In the genomic region with DNA sequence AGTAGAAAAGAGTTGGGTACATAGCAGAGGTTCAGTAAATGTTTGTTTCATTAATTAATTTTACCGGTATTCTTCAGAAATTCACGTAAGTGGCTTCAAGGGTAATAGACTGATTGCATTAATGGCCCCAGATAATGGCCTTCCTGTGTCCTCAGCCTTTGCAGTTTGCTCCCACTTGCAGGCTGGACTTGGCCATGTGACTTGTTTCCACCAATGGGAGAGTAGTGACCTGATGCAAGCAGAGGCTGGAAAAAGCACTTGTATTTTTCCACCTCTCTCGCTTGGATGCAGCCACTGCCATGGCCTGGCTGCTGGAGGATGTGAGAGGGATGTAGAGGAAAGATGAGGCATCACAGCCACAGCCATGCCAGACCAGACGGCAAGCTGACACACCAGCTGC, we compare ENCODE assay signal across 15 cellular contexts.
A peak's percentile ranks its signal among the peaks of the same experiment; 100 is the strongest.
DNase-seq lines count a peak whose midpoint lies in the region; ATAC-seq and TF ChIP-seq lines count a peak whose summit lies in the region.
"Had no signal": no experiment of that assay in that cellular context is flagged by ENCODE, and none has a peak within 500 bp of the region (broad histone marks: within the 10 kb centered on the region; RNA-seq: fewer than 3 reads in every experiment).

No MANE protein-coding gene starts in this region.

- H3K27ac ChIP-seq in neural progenitor cell: no peak overlapping the region
- H3K27ac ChIP-seq in gastrocnemius medialis: no peak overlapping the region
- H3K27ac ChIP-seq: Peyer's patch had no signal

- H3K36me3 Mint-ChIP-seq in neural progenitor cell: no peaks in the 10 kb centered on the region

- no peaks in the 10 kb centered on the region for H3K36me3 ChIP-seq in neural progenitor cell
- H3K36me3 ChIP-seq in gastrocnemius medialis: no peaks in the 10 kb centered on the region
- H3K36me3 ChIP-seq: Peyer's patch had no signal

- no peak for TF ChIP-seq RAD21 in Ishikawa (IDR thresholded peaks at IDR 0.05; ENCODE audit: low read depth)

- peak; percentile 35 for DNase-seq in NCI-H2171 treated with DMSO at 0.1 percent for 48 hours (lab: John Stamatoyannopoulos, UW)
- DNase-seq in NCI-H2171 (lab: John Stamatoyannopoulos, UW): no peak
- peak; percentile 12 for DNase-seq in SK-N-DZ (ENCODE audit: low spot score)
- DNase-seq in neural progenitor cell (ENCODE audit: low spot score): no peak
- no peak for DNase-seq in gastrocnemius medialis
- DNase-seq in activated CD4-positive, alpha-beta T cell treated with anti-CD3 and anti-CD28 coated beads for 4 hours: no peak
- DNase-seq: C1 segment of cervical spinal cord, DMS153, NCI-H187 treated with DMSO at 0.1 percent for 48 hours, NCI-H510A, Peyer's patch, SIG-M5, T-helper 2 cell had no signal

- no peaks in the 10 kb centered on the region for H3K9me3 Mint-ChIP-seq in neural progenitor cell

- H3K4me2 ChIP-seq in neural progenitor cell: peak overlapping the region; percentile 15

- H2AFZ ChIP-seq in neural progenitor cell (replicated peaks): no peak overlapping the region

- H3K4me3 Mint-ChIP-seq in neural progenitor cell: no peak overlapping the region

- no peaks in the 10 kb centered on the region for H3F3A ChIP-seq in neural progenitor cell (ENCODE audit: low read depth)

- peaks cover 8% of the 10 kb centered on the region for H3K4me1 Mint-ChIP-seq in neural progenitor cell

- no peak for TF ChIP-seq CTCF in neural progenitor cell (IDR thresholded peaks at IDR 0.05)
- no peak for TF ChIP-seq CTCF in gastrocnemius medialis (IDR thresholded peaks at IDR 0.05 in 4 of 5, conservative IDR thresholded peaks at IDR 0.05 in 1 of 5)

- no peaks in the 10 kb centered on the region for H3K79me2 ChIP-seq in neural progenitor cell (ENCODE audit: low read depth)

- no peak overlapping the region for H3K27ac Mint-ChIP-seq in neural progenitor cell

- no peaks in the 10 kb centered on the region for H4K20me1 ChIP-seq in neural progenitor cell (ENCODE audit: low read depth)

- H3K4me1 ChIP-seq in neural progenitor cell (peaks cover 11% of the 10 kb centered on the region), gastrocnemius medialis (no peaks in the 10 kb centered on the region)
- H3K4me1 ChIP-seq: Peyer's patch had no signal

- H3K27me3 Mint-ChIP-seq in neural progenitor cell (ENCODE audit: insufficient read depth, low read depth): peaks cover 2% of the 10 kb centered on the region

- ATAC-seq in gastrocnemius medialis (no peak), GM18909 (IDR thresholded peaks at IDR 0.05; ENCODE audit: poor library complexity, unreplicated experiment) (no peak)

- H3K9ac ChIP-seq in neural progenitor cell: no peak overlapping the region

- in situ Hi-C loops in gastrocnemius medialis (cut with MboI; ENCODE audit: low sequenced_read_pairs in 4 of 4): no loop called here

- intact Hi-C loops in gastrocnemius medialis (cut with DNase I; ENCODE audit: low total_unique reads): no loop called here

- TF ChIP-seq POLR2A in gastrocnemius medialis (IDR thresholded peaks at IDR 0.05): no peak

- H3K4me3 ChIP-seq in neural progenitor cell (no peak overlapping the region), gastrocnemius medialis (no peak overlapping the region)
- H3K4me3 ChIP-seq: Peyer's patch had no signal

- H3K27me3 ChIP-seq in neural progenitor cell (no peaks in the 10 kb centered on the region), gastrocnemius medialis (no peaks in the 10 kb centered on the region)
- H3K27me3 ChIP-seq: Peyer's patch had no signal

- H3K9me3 ChIP-seq in neural progenitor cell (ENCODE audit: low read depth): no peaks in the 10 kb centered on the region
- H3K9me3 ChIP-seq in gastrocnemius medialis: no peaks in the 10 kb centered on the region
- H3K9me3 ChIP-seq: Peyer's patch had no signal

- no peak for TF ChIP-seq EP300 in Ishikawa (IDR thresholded peaks at IDR 0.05; ENCODE audit: borderline replicate concordance)

TF ChIP-seq in Ishikawa, 13 proteins besides CTCF, POLR2A, EP300 and RAD21:
- TF ChIP-seq ZBTB7A (IDR thresholded peaks at IDR 0.05; ENCODE audit: low read depth) (no peak), TCF12 (IDR thresholded peaks at IDR 0.05; ENCODE audit: low read depth) (no peak), YY1 (IDR thresholded peaks at IDR 0.05; ENCODE audit: low read depth) (no peak), EGR1 (IDR thresholded peaks at IDR 0.05) (no peak), NFIC (IDR thresholded peaks at IDR 0.05) (no peak)
- TF ChIP-seq, protein P1, sequence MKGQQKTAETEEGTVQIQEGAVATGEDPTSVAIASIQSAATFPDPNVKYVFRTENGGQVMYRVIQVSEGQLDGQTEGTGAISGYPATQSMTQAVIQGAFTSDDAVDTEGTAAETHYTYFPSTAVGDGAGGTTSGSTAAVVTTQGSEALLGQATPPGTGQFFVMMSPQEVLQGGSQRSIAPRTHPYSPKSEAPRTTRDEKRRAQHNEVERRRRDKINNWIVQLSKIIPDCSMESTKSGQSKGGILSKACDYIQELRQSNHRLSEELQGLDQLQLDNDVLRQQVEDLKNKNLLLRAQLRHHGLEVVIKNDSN (IDR thresholded peaks at IDR 0.05): peak; percentile 84

Comparison
In these comparisons a context has a peak if more than half of its experiments do, and no peak if none do; other contexts are left out.
1. DNase-seq: peak in NCI-H2171 treated with DMSO at 0.1 percent for 48 hours (single experiment) and SK-N-DZ (single experiment); none in NCI-H2171 (single experiment), neural progenitor cell (single experiment), gastrocnemius medialis (0 of 2) and activated CD4-positive, alpha-beta T cell treated with anti-CD3 and anti-CD28 coated beads for 4 hours (0 of 2).